1 cellular context compared by ENCODE assay signal in the genomic region with DNA sequence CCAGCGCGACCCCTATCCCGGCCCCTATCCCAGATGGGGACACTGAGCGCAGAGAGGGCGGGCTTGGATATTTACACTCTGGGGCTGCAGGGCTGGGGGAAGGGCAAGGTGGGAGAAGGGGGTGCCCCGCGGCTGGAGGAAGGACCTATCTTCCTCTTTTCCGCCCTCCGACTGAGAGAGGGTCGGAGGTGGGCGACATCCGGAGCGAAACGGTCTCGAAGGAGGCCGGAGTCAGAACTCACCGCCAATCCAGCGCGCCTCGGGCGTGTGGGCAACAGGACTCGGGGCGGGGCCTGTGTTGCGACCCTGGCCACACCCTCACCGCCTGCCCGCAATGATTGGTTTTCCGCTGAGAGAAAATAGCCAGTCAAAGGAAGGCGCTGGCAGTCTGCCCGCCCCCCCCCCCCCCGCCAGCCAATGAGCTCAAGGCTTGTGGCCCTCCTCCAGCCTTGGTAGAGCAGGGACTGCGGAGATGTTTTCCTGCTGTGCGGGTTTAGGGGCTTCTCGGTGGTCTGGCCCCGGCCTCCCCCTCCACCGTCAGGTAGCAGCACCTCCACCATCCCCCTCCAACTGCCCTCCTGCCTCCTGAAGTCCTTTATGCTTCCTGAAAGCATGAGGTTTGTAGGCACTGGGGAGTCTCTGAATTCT.
TF ChIP-seq lines count a peak whose summit lies in the region.

A gene with protein sequence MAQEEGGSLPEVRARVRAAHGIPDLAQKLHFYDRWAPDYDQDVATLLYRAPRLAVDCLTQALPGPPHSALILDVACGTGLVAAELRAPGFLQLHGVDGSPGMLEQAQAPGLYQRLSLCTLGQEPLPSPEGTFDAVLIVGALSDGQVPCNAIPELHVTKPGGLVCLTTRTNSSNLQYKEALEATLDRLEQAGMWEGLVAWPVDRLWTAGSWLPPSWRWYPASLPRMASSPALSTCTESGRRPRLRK (minus strand): TSS at position 269 of the 648 bp plus-strand sequence. CDS start 376 bp downstream, outside the sequence.

TF ChIP-seq in K562, 482 proteins besides CTCF, POLR2A, EP300 and RAD21 (continued from another document):
- TF ChIP-seq, protein P1, sequence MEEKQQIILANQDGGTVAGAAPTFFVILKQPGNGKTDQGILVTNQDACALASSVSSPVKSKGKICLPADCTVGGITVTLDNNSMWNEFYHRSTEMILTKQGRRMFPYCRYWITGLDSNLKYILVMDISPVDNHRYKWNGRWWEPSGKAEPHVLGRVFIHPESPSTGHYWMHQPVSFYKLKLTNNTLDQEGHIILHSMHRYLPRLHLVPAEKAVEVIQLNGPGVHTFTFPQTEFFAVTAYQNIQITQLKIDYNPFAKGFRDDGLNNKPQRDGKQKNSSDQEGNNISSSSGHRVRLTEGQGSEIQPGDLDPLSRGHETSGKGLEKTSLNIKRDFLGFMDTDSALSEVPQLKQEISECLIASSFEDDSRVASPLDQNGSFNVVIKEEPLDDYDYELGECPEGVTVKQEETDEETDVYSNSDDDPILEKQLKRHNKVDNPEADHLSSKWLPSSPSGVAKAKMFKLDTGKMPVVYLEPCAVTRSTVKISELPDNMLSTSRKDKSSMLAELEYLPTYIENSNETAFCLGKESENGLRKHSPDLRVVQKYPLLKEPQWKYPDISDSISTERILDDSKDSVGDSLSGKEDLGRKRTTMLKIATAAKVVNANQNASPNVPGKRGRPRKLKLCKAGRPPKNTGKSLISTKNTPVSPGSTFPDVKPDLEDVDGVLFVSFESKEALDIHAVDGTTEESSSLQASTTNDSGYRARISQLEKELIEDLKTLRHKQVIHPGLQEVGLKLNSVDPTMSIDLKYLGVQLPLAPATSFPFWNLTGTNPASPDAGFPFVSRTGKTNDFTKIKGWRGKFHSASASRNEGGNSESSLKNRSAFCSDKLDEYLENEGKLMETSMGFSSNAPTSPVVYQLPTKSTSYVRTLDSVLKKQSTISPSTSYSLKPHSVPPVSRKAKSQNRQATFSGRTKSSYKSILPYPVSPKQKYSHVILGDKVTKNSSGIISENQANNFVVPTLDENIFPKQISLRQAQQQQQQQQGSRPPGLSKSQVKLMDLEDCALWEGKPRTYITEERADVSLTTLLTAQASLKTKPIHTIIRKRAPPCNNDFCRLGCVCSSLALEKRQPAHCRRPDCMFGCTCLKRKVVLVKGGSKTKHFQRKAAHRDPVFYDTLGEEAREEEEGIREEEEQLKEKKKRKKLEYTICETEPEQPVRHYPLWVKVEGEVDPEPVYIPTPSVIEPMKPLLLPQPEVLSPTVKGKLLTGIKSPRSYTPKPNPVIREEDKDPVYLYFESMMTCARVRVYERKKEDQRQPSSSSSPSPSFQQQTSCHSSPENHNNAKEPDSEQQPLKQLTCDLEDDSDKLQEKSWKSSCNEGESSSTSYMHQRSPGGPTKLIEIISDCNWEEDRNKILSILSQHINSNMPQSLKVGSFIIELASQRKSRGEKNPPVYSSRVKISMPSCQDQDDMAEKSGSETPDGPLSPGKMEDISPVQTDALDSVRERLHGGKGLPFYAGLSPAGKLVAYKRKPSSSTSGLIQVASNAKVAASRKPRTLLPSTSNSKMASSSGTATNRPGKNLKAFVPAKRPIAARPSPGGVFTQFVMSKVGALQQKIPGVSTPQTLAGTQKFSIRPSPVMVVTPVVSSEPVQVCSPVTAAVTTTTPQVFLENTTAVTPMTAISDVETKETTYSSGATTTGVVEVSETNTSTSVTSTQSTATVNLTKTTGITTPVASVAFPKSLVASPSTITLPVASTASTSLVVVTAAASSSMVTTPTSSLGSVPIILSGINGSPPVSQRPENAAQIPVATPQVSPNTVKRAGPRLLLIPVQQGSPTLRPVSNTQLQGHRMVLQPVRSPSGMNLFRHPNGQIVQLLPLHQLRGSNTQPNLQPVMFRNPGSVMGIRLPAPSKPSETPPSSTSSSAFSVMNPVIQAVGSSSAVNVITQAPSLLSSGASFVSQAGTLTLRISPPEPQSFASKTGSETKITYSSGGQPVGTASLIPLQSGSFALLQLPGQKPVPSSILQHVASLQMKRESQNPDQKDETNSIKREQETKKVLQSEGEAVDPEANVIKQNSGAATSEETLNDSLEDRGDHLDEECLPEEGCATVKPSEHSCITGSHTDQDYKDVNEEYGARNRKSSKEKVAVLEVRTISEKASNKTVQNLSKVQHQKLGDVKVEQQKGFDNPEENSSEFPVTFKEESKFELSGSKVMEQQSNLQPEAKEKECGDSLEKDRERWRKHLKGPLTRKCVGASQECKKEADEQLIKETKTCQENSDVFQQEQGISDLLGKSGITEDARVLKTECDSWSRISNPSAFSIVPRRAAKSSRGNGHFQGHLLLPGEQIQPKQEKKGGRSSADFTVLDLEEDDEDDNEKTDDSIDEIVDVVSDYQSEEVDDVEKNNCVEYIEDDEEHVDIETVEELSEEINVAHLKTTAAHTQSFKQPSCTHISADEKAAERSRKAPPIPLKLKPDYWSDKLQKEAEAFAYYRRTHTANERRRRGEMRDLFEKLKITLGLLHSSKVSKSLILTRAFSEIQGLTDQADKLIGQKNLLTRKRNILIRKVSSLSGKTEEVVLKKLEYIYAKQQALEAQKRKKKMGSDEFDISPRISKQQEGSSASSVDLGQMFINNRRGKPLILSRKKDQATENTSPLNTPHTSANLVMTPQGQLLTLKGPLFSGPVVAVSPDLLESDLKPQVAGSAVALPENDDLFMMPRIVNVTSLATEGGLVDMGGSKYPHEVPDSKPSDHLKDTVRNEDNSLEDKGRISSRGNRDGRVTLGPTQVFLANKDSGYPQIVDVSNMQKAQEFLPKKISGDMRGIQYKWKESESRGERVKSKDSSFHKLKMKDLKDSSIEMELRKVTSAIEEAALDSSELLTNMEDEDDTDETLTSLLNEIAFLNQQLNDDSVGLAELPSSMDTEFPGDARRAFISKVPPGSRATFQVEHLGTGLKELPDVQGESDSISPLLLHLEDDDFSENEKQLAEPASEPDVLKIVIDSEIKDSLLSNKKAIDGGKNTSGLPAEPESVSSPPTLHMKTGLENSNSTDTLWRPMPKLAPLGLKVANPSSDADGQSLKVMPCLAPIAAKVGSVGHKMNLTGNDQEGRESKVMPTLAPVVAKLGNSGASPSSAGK (IDR thresholded peaks at IDR 0.05): peak; percentile 61; the same call in 1 of the 2 replicates
- TF ChIP-seq NRF1 (conservative IDR thresholded peaks at IDR 0.05 in 1 of 2, IDR thresholded peaks at IDR 0.05 in 1 of 2) (peak; percentile 45 to 54), DIDO1 (tag; IDR thresholded peaks at IDR 0.05; ENCODE audit: low read depth) (no peak), DNMT1 (IDR thresholded peaks at IDR 0.05) (no peak), POLR2AphosphoS5 (IDR thresholded peaks at IDR 0.05; ENCODE audit: control insufficient read depth, insufficient read depth, low read depth, low read length) (peak; percentile 46; the same call in 1 of the 2 replicates), KDM2B (CRISPR knock-in tag; IDR thresholded peaks at IDR 0.05) (0 out of 2 replicates have a peak, but pooled peaks have one; percentile 55), FOXA3 (CRISPR knock-in tag; conservative IDR thresholded peaks at IDR 0.05 in 1 of 2, IDR thresholded peaks at IDR 0.05 in 1 of 2) (0 out of 4 replicates have a peak, but pooled peaks of 1 of the 2 experiments have one; percentile 4), ZNF780A (CRISPR knock-in tag; IDR thresholded peaks at IDR 0.05) (no peak), MBD2 (IDR thresholded peaks at IDR 0.05; ENCODE audit: borderline replicate concordance, low read depth) (0 out of 2 replicates have a peak, but pooled peaks have one; percentile 23), L3MBTL2 (IDR thresholded peaks at IDR 0.05) (peak; percentile 58; the same call in 1 of the 2 replicates), TBP (optimal IDR thresholded peaks at IDR 0.05; ENCODE audit: low read depth, low read length) (peak; percentile 74), KDM5B (IDR thresholded peaks at IDR 0.05; ENCODE audit: insufficient replicate concordance, low read depth, low read length) (peak; percentile 56), RB1 (IDR thresholded peaks at IDR 0.05; ENCODE audit: low read depth) (0 out of 2 replicates have a peak, but pooled peaks have one; percentile 8), CTBP1 (IDR thresholded peaks at IDR 0.05; ENCODE audit: borderline replicate concordance) (0 out of 2 replicates have a peak, but pooled peaks have one; percentile 38), RBM17 (IDR thresholded peaks at IDR 0.05; ENCODE audit: borderline replicate concordance, low read depth, low read length) (no peak), HMG20A (CRISPR knock-in tag; conservative IDR thresholded peaks at IDR 0.05) (no peak), POLR2G (IDR thresholded peaks at IDR 0.05; ENCODE audit: low read depth, low read length) (peak; percentile 88), FOXK2 (conservative IDR thresholded peaks at IDR 0.05 in 1 of 2, IDR thresholded peaks at IDR 0.05 in 1 of 2; ENCODE audit: low read depth in 2 of 2) (0 out of 4 replicates have a peak, but pooled peaks of 1 of the 2 experiments have one; percentile 33), POLR2B (IDR thresholded peaks at IDR 0.05; ENCODE audit: low read depth, partially characterized antibody) (peak; percentile 69), ZKSCAN1 (IDR thresholded peaks at IDR 0.05; ENCODE audit: low read depth, low read length) (no peak), RBFOX2 (IDR thresholded peaks at IDR 0.05; ENCODE audit: low read depth, low read length) (peak; percentile 81)
- TF ChIP-seq, protein P2, sequence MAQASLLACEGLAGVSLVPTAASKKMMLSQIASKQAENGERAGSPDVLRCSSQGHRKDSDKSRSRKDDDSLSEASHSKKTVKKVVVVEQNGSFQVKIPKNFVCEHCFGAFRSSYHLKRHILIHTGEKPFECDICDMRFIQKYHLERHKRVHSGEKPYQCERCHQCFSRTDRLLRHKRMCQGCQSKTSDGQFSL (CRISPR knock-in tag; IDR thresholded peaks at IDR 0.05): peak; percentile 61; the same call in 1 of the 2 replicates
- TF ChIP-seq, protein P2 (tag; IDR thresholded peaks at IDR 0.05): peak in 1 of 2 experiments; percentile 89; a peak in 2 of 4 replicates
- TF ChIP-seq, protein P3, sequence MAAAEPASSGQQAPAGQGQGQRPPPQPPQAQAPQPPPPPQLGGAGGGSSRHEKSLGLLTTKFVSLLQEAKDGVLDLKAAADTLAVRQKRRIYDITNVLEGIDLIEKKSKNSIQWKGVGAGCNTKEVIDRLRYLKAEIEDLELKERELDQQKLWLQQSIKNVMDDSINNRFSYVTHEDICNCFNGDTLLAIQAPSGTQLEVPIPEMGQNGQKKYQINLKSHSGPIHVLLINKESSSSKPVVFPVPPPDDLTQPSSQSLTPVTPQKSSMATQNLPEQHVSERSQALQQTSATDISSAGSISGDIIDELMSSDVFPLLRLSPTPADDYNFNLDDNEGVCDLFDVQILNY (CRISPR knock-in tag; IDR thresholded peaks at IDR 0.05): no peak
- TF ChIP-seq, protein P4, sequence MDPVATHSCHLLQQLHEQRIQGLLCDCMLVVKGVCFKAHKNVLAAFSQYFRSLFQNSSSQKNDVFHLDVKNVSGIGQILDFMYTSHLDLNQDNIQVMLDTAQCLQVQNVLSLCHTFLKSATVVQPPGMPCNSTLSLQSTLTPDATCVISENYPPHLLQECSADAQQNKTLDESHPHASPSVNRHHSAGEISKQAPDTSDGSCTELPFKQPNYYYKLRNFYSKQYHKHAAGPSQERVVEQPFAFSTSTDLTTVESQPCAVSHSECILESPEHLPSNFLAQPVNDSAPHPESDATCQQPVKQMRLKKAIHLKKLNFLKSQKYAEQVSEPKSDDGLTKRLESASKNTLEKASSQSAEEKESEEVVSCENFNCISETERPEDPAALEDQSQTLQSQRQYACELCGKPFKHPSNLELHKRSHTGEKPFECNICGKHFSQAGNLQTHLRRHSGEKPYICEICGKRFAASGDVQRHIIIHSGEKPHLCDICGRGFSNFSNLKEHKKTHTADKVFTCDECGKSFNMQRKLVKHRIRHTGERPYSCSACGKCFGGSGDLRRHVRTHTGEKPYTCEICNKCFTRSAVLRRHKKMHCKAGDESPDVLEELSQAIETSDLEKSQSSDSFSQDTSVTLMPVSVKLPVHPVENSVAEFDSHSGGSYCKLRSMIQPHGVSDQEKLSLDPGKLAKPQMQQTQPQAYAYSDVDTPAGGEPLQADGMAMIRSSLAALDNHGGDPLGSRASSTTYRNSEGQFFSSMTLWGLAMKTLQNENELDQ (CRISPR knock-in tag; IDR thresholded peaks at IDR 0.05; ENCODE audit: borderline replicate concordance): no peak
- TF ChIP-seq, protein P5, sequence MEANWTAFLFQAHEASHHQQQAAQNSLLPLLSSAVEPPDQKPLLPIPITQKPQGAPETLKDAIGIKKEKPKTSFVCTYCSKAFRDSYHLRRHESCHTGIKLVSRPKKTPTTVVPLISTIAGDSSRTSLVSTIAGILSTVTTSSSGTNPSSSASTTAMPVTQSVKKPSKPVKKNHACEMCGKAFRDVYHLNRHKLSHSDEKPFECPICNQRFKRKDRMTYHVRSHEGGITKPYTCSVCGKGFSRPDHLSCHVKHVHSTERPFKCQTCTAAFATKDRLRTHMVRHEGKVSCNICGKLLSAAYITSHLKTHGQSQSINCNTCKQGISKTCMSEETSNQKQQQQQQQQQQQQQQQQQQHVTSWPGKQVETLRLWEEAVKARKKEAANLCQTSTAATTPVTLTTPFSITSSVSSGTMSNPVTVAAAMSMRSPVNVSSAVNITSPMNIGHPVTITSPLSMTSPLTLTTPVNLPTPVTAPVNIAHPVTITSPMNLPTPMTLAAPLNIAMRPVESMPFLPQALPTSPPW (CRISPR knock-in tag; IDR thresholded peaks at IDR 0.05): peak; percentile 98
